20 cellular contexts compared by ENCODE assay signal in the genomic region with DNA sequence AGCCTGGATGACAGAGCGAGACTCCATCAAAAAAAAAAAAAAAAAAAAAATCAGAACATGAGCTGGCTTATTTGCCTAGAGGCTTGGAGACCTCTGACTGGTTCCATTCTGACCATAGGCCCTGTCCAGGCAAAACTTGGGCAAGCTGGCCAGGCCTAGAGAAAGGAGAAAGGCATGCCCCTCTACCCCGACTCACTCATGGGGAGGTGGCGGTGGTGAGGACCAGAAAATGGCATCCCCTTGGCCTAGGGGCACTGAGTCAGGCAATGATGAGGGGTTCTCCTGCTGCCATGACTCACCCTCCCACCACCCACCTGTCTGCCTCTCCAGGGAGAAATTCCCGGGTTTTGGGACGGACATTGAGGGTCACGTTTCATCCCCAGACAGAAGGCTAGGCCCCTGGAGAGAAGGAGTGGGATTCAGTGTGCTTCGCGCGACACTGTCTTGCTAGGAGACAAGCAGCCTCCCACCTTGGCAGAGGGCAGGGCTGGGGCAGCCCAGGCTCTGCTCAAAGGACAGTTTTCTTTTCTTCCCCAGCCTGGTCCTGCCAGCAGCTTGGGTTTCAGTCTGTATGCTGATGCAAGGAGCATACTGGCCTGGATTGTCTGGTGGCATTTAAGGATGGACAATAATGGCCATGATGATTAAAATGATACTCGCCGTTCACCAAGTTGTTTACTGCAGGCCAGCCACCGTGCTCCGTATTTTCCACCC. TPM values are rescaled to one million over a fixed set of nuclear protein-coding genes. Genes with fewer than 3 reads are reported as not detected.
DNase-seq lines count a peak whose midpoint lies in the region; FAIRE-seq and TF ChIP-seq lines count a peak whose summit lies in the region.
"Had no signal": no experiment of that assay in that cellular context is flagged by ENCODE, and none has a peak within 500 bp of the region (broad histone marks: within the 10 kb centered on the region; RNA-seq: fewer than 3 reads in every experiment).

No MANE protein-coding gene starts in this region.

- H3K4me3 ChIP-seq in HUES6 (ENCODE audit: low read depth, low read length) (no peak overlapping the region), bronchial epithelial cell (ENCODE audit: low read depth, low read length) (no peak overlapping the region), uterus (no peak overlapping the region)
- H3K4me3 ChIP-seq: coronary artery, stomach had no signal

- intact Hi-C loops in uterus (cut with DNase I; ENCODE audit: low total_unique reads) = no loop called here

- TF ChIP-seq CTCF in bronchial epithelial cell (IDR thresholded peaks at IDR 0.05; ENCODE audit: insufficient read depth, low read length, severe bottlenecking) = no peak
- no peak for TF ChIP-seq CTCF in D721Med (IDR thresholded peaks at IDR 0.05; ENCODE audit: insufficient read depth, missing control alignments)
- no peak for TF ChIP-seq CTCF in uterus (IDR thresholded peaks at IDR 0.05)

- peak overlapping the region; percentile 2 for H3K9ac ChIP-seq in HUES6 (ENCODE audit: low read length)

- H3K27ac ChIP-seq in HUES6 (ENCODE audit: low read depth, low read length) (no peak overlapping the region), uterus (no peak overlapping the region)

- H3K36me3 ChIP-seq in HUES6 (ENCODE audit: control insufficient read depth, insufficient read depth, low read length) (peaks cover 18% of the 10 kb centered on the region), bronchial epithelial cell (ENCODE audit: control insufficient read depth, insufficient read depth, low read length) (peaks cover 2% of the 10 kb centered on the region), uterus (no peaks in the 10 kb centered on the region)

- FAIRE-seq in bronchial epithelial cell (lab: Jason Lieb, UNC) (no peak), D721Med (lab: Jason Lieb, UNC) (no peak), H54 (lab: Jason Lieb, UNC) (no peak)

- H3K9me3 ChIP-seq in HUES6 (ENCODE audit: control insufficient read depth, insufficient read depth, low read depth, low read length) = no peaks in the 10 kb centered on the region
- H3K9me3 ChIP-seq in uterus = no peaks in the 10 kb centered on the region
- H3K9me3 ChIP-seq: Caco-2, stomach had no signal

- DNase-seq in AG08396 (ENCODE audit: low spot score) (peak; percentile 5), bronchial epithelial cell (ENCODE audit: low read depth) (peak; percentile 69), midbrain (lab: John Stamatoyannopoulos, UW) (peak; percentile 41), iPS-NIHi11 (ENCODE audit: low spot score) (no peak), D721Med (ENCODE audit: insufficient read length, low spot score) (no peak), H54 (ENCODE audit: insufficient read length, low spot score) (no peak), uterus (no peak)
- DNase-seq: activated CD8-positive, alpha-beta memory T cell treated with anti-CD3 and anti-CD28 coated beads, Interleukin-2, amount 50 U/mL, for 4 hours; aorta; Caco-2; erythroblast; GF-D8; mesenchymal stem cell; NCI-H1048; NCI-H2107; retina; stomach; T-helper 2 cell had no signal

- H3K27me3 ChIP-seq in HUES6 (ENCODE audit: control insufficient read depth, insufficient read depth, low read length) = no peaks in the 10 kb centered on the region
- H3K27me3 ChIP-seq in bronchial epithelial cell (ENCODE audit: control insufficient read depth, insufficient read depth, low read length) = no peaks in the 10 kb centered on the region
- no peaks in the 10 kb centered on the region for H3K27me3 ChIP-seq in uterus
- H3K27me3 ChIP-seq: stomach had no signal

- no peaks in the 10 kb centered on the region; the same call in 1 of the 2 replicates for H3K4me1 ChIP-seq in HUES6 (ENCODE audit: control insufficient read depth, insufficient read depth, low read length)
- H3K4me1 ChIP-seq in uterus = no peaks in the 10 kb centered on the region
- H3K4me1 ChIP-seq: Caco-2 had no signal

- no peak for TF ChIP-seq POLR2A in H54 (IDR thresholded peaks at IDR 0.05; ENCODE audit: low read depth, low read length)
- no peak for TF ChIP-seq POLR2A in uterus (IDR thresholded peaks at IDR 0.05)

RNA-seq across cellular contexts. Expression of gene TOB2, which starts 17.2 kb away (rescaled TPM):
- 6.3 and 11.9 TPM in 2 replicates for total RNA-seq in bronchial epithelial cell
- 10 to 100 TPM; 15.6 to 97.1 (median 27.8) TPM for total RNA-seq in uterus

RNA-seq across cellular contexts. Expression of gene PHF5A, which starts 39.1 kb away (rescaled TPM):
- total RNA-seq in bronchial epithelial cell (106 and 111 TPM in 2 replicates), uterus (10 to 100 TPM; 38.5 to 65.1 (median 46.4) TPM)

RNA-seq across cellular contexts. Expression of gene ACO2, which starts 39.5 kb away (rescaled TPM):
- total RNA-seq in bronchial epithelial cell (59.8 and 77.6 TPM in 2 replicates), uterus (10 to 100 TPM; 21.5 to 64.4 (median 47.1) TPM)

RNA-seq across cellular contexts. Expression of gene TEF, which starts 47.6 kb away (rescaled TPM):
- total RNA-seq in bronchial epithelial cell (7.6 and 13.2 TPM in 2 replicates), uterus (10 to 100 TPM in 2 of 4 donors, 1 to 10 TPM in 2; 8.5 to 73.7 (median 15.1) TPM)

Comparison
In these comparisons a context has a peak if more than half of its experiments do, and no peak if none do; other contexts are left out.
1. DNase-seq: peak in AG08396 (single experiment), bronchial epithelial cell (single experiment) and midbrain (single experiment); none in iPS-NIHi11 (single experiment), D721Med (single experiment), H54 (single experiment) and uterus (0 of 2).